ENCODE assay signal across 20 cellular contexts in the genomic region with DNA sequence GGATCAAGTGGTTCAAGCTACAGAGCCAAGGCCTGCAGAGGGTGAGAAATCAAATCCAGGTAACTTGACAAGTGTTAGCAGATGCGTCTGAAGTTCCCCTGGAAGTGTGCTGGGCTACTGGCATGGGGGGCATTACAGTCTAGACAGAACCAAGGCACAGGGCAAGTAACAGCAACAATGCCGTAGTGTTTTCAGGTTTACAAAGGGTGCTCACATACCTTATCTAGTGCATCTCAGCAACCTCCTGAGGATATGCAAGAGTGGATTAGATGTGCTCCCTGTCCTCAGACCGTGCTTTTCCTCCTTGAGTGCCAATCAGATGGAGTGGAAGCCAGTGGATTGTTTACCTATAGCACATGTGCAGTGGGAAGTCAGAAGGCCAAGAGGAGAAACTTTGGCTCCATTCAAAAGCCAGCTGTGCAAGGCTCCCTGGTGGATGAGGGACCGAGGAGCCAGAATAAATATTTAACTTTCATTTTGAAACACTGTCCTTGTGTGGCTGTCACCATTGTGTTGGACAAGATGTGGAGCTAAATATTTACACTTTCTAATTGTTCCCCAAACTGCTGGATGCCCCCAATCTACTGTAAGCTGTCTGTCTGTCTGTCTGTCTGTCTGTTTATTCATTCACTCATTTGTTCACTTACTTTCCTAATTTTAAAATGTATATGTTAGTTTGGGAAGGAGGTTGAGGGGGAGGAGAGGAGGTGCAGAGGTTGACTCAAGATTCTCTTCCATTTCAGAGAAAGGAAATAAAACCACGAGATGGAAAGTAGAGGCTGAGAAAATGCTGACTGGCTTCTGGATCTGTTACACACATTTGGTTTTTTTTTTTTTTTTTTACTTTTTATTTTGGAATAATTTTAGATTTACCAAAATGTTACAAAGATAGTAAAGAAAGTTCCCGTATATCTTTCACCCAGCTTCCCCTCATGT.
DNase-seq lines count a peak whose midpoint lies in the region; ATAC-seq and FAIRE-seq lines count a peak whose summit lies in the region.
"Had no signal": no experiment of that assay in that cellular context is flagged by ENCODE, and none has a peak within 500 bp of the region (broad histone marks: within the 10 kb centered on the region; RNA-seq: fewer than 3 reads in every experiment).

No MANE protein-coding gene starts in this region.

- intact Hi-C loops in activated naive CD4-positive, alpha-beta T cell treated with anti-CD3 and anti-CD28 coated beads for 36 hours (cut with micrococcal nuclease): no loop called here
- intact Hi-C loops in left colon (cut with DNase I, micrococcal nuclease): no loop called here

- FAIRE-seq in urothelium cell line (lab: Jason Lieb, UNC): peak; percentile 86
- FAIRE-seq: GM12892, GM19239 had no signal

- DNase-seq in activated naive CD4-positive, alpha-beta T cell treated with anti-CD3 and anti-CD28 coated beads for 36 hours: no peak
- DNase-seq in activated naive CD4-positive, alpha-beta T cell (lab: John Stamatoyannopoulos, UW): no peak
- no peak for DNase-seq in T-helper 2 cell treated with Interferon-gamma antibody and Interleukin-4, amounts not matched to agents 5 μg/mL and 100 μg/mL, for 36 hours (ENCODE audit: low spot score)
- DNase-seq in left colon: no peak
- DNase-seq in urothelium cell line (ENCODE audit: low spot score): no peak
- DNase-seq in kidney glomerular epithelial cell (lab: John Stamatoyannopoulos, UW): no peak
- DNase-seq: activated CD4-positive, alpha-beta T cell treated with anti-CD3 and anti-CD28 coated beads, Interleukin-2, amount 50 U/mL, for 1 hour; Calu3; H7; mesendoderm; NCI-H1436 treated with DMSO at 0.1 percent for 48 hours; NCI-H2107; NCI-H446 treated with DMSO at 0.1 percent for 48 hours; nucleus accumbens; testis had no signal

- no peaks in the 10 kb centered on the region for H3K9me3 Mint-ChIP-seq in activated naive CD4-positive, alpha-beta T cell treated with anti-CD3 and anti-CD28 coated beads for 36 hours
- H3K9me3 Mint-ChIP-seq in T-helper 2 cell treated with Interferon-gamma antibody and Interleukin-4, amounts not matched to agents 5 μg/mL and 100 μg/mL, for 36 hours: no peaks in the 10 kb centered on the region

- CTCF ChIA-PET in activated naive CD4-positive, alpha-beta T cell treated with anti-CD3 and anti-CD28 coated beads for 36 hours (lab: Charles Lee): interaction anchor here (0.6 to 3.2 kb wide), 5 partner anchors 20 to 220 kb away, joined by 3 to 9 read pairs (median 4); no protein-coding TSS in a partner anchor

- no peaks in the 10 kb centered on the region for H3K27me3 Mint-ChIP-seq in activated naive CD4-positive, alpha-beta T cell treated with anti-CD3 and anti-CD28 coated beads for 36 hours (ENCODE audit: low read depth)
- H3K27me3 Mint-ChIP-seq in T-helper 2 cell treated with Interferon-gamma antibody and Interleukin-4, amounts not matched to agents 5 μg/mL and 100 μg/mL, for 36 hours (ENCODE audit: low read depth): peaks cover 6% of the 10 kb centered on the region

- peak overlapping the region; percentile 85 for H3K27ac Mint-ChIP-seq in activated naive CD4-positive, alpha-beta T cell treated with anti-CD3 and anti-CD28 coated beads for 36 hours
- H3K27ac Mint-ChIP-seq in T-helper 2 cell treated with Interferon-gamma antibody and Interleukin-4, amounts not matched to agents 5 μg/mL and 100 μg/mL, for 36 hours: peak overlapping the region; percentile 53
- H3K27ac Mint-ChIP-seq: activated naive CD4-positive, alpha-beta T cell treated with anti-CD3 and anti-CD28 coated beads, Interleukin-2, amount 50 U/mL, for 72 hours had no signal

- ATAC-seq in left colon (peak; percentile 67), GM18907 (IDR thresholded peaks at IDR 0.05; ENCODE audit: unreplicated experiment) (no peak)
- ATAC-seq: Panc1 had no signal

- H3K4me1 Mint-ChIP-seq in activated naive CD4-positive, alpha-beta T cell treated with anti-CD3 and anti-CD28 coated beads for 36 hours (ENCODE audit: low read depth): peaks cover 37% of the 10 kb centered on the region
- peaks cover 10% of the 10 kb centered on the region for H3K4me1 Mint-ChIP-seq in T-helper 2 cell treated with Interferon-gamma antibody and Interleukin-4, amounts not matched to agents 5 μg/mL and 100 μg/mL, for 36 hours (ENCODE audit: low read depth)

- peak overlapping the region; percentile 44 for H3K4me3 Mint-ChIP-seq in activated naive CD4-positive, alpha-beta T cell treated with anti-CD3 and anti-CD28 coated beads for 36 hours
- H3K4me3 Mint-ChIP-seq in T-helper 2 cell treated with Interferon-gamma antibody and Interleukin-4, amounts not matched to agents 5 μg/mL and 100 μg/mL, for 36 hours: peak overlapping the region; percentile 33

- H3K36me3 Mint-ChIP-seq in activated naive CD4-positive, alpha-beta T cell treated with anti-CD3 and anti-CD28 coated beads for 36 hours (ENCODE audit: low read depth): no peaks in the 10 kb centered on the region
- no peaks in the 10 kb centered on the region for H3K36me3 Mint-ChIP-seq in T-helper 2 cell treated with Interferon-gamma antibody and Interleukin-4, amounts not matched to agents 5 μg/mL and 100 μg/mL, for 36 hours (ENCODE audit: low read depth)
